Comparison of ENCODE assay signal across 9 cellular contexts in the genomic region with DNA sequence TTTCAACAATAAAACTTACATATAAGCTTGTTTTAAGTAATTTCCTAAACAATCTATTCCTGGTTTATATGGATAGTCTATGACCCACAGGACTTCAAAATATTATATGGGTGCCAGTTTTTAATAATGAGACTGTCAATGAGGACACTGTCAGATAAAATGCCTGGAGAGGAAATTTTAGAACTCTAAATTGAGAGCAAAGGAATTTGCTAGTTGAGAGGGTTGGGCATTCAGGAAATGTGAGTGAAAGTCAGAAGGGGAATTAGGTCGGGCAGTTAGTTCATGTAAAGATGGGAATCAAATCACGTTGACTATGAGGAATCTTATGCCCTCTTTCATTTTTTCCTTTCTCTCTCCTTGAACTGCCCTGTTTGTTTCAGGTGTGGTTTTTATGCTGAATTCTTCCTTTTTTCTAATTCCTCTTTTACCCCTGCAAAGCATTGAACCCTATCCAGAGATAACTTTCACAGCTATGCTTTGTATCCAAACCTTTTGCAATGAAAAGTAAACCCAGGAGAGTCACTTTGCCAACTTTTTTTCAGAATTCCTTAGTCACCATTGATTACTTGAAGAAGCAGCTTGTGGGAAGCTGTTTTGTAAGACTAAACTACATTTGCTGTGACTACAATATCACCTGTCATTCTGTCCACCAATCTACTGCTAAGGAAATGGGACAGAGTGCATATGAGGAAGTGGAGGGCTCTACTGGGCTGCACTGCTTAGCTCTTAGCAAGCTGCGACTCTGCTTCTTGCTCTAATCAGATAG. TPM values are rescaled to one million over a fixed set of nuclear protein-coding genes. Genes with fewer than 3 reads are reported as not detected.
A peak's percentile ranks its signal among the peaks of the same experiment; 100 is the strongest.
DNase-seq lines count a peak whose midpoint lies in the region; FAIRE-seq and TF ChIP-seq lines count a peak whose summit lies in the region.
"Had no signal": no experiment of that assay in that cellular context is flagged by ENCODE, and none has a peak within 500 bp of the region (broad histone marks: within the 10 kb centered on the region; RNA-seq: fewer than 3 reads in every experiment).

No MANE protein-coding gene starts in this region.

- H3K4me2 ChIP-seq in DOHH2 (ENCODE audit: low read length) (peak overlapping the region; percentile 90), endothelial cell of umbilical vein (ENCODE audit: insufficient read depth, low read length) (no peak overlapping the region)

- H3K9me3 ChIP-seq in DOHH2 (ENCODE audit: control insufficient read depth, insufficient read depth, low read length) (no peaks in the 10 kb centered on the region), endothelial cell of umbilical vein (replicated peaks; ENCODE audit: control insufficient read depth, insufficient read depth, low read length) (no peaks in the 10 kb centered on the region)

- intact Hi-C loops in endothelial cell of umbilical vein (cut with micrococcal nuclease), result no loop called here

- peaks cover 3% of the 10 kb centered on the region for H3K27me3 Mint-ChIP-seq in nephron progenitor cell (ENCODE audit: low read depth, poor library complexity)

- no peaks in the 10 kb centered on the region for H3K9me3 Mint-ChIP-seq in nephron progenitor cell

- POLR2A ChIA-PET in endothelial cell of umbilical vein (lab: Charles Lee), result no interaction called here

- dilution Hi-C loops in endothelial cell of umbilical vein (cut with MboI; ENCODE audit: extremely low pct_ligation_motif_present, low sequenced_read_pairs), result no loop called here

- no peak for TF ChIP-seq CTCF in DOHH2 (IDR thresholded peaks at IDR 0.05; ENCODE audit: low read depth, low read length, poor library complexity, severe bottlenecking)
- no peak for TF ChIP-seq CTCF in endothelial cell of umbilical vein (IDR thresholded peaks at IDR 0.05; ENCODE audit: extremely low read depth in 1 of 2, insufficient read depth in 1 of 2, low read depth in 1 of 2, low read length in 2 of 2)
- no peak for TF ChIP-seq CTCF in nephron progenitor cell (IDR thresholded peaks at IDR 0.05)

- H3K79me2 ChIP-seq in DOHH2 (ENCODE audit: control insufficient read depth, low read length) (no peaks in the 10 kb centered on the region), endothelial cell of umbilical vein (ENCODE audit: control insufficient read depth, insufficient read depth, low read length) (no peaks in the 10 kb centered on the region)

- BruUV-seq in endothelial cell of umbilical vein (replicated peaks; lab: Mats Ljungman, UMichigan), result no TSS peak

- no peaks in the 10 kb centered on the region for H3K4me1 Mint-ChIP-seq in nephron progenitor cell

- H2AFZ ChIP-seq in endothelial cell of umbilical vein (ENCODE audit: low read depth, low read length), result no peak overlapping the region

- H4K20me1 ChIP-seq in DOHH2 (ENCODE audit: control insufficient read depth, insufficient read depth, low read depth, low read length) (no peaks in the 10 kb centered on the region), endothelial cell of umbilical vein (replicated peaks; ENCODE audit: control insufficient read depth, extremely low read depth, insufficient read depth, low read length) (no peaks in the 10 kb centered on the region)

- H3K36me3 ChIP-seq in DOHH2 (ENCODE audit: control insufficient read depth, low read length), result peaks cover 22% of the 10 kb centered on the region; the same call in 1 of the 2 replicates
- peaks cover 2 to 3% of the 10 kb centered on the region in 2 experiments for H3K36me3 ChIP-seq in endothelial cell of umbilical vein (ENCODE audit: control insufficient read depth in 2 of 2, extremely low read depth in 1 of 2, insufficient read depth in 2 of 2, low read length in 2 of 2)

- DNase-seq in NAMALWA (ENCODE audit: low spot score) (peak; percentile 53), endothelial cell of umbilical vein (ENCODE audit: low read depth, low spot score) (no peak), nephron progenitor cell (no peak), AG20443 (ENCODE audit: low spot score) (no peak)
- DNase-seq in stimulated activated CD4-positive, alpha-beta T cell treated with anti-CD3 and anti-CD28 coated beads, Interleukin-12 subunit alpha, Interleukin-12 subunit beta, amount 100 ng/mL, for 4 hours, result no peak
- DNase-seq in activated CD4-positive, alpha-beta T cell treated with anti-CD3 and anti-CD28 coated beads for 4 hours, result no peak
- DNase-seq in stimulated activated CD4-positive, alpha-beta T cell treated with anti-CD3 and anti-CD28 coated beads, Interleukin-4, amount 100 ng/mL, for 4 hours, result no peak
- DNase-seq: NK-92 treated with Interleukin-12 subunit alpha and Interleukin-12 subunit beta, amount 100 ng/mL, for 24 hours had no signal

- peaks cover 34% of the 10 kb centered on the region for H3K4me1 ChIP-seq in DOHH2 (ENCODE audit: control insufficient read depth, low read length)
- peaks cover 6% of the 10 kb centered on the region for H3K4me1 ChIP-seq in endothelial cell of umbilical vein (ENCODE audit: control insufficient read depth, extremely low read depth, insufficient read depth, low read length)

- H3K27me3 ChIP-seq in DOHH2 (ENCODE audit: control insufficient read depth, low read length), result no peaks in the 10 kb centered on the region
- H3K27me3 ChIP-seq in endothelial cell of umbilical vein (ENCODE audit: control insufficient read depth in 2 of 2, insufficient read depth in 2 of 2, low read length in 2 of 2), result no peaks in the 10 kb centered on the region

- H3K9me1 ChIP-seq in endothelial cell of umbilical vein (replicated peaks; ENCODE audit: control insufficient read depth, extremely low read depth, insufficient read depth, low read length), result no peaks in the 10 kb centered on the region

- no peaks in the 10 kb centered on the region for H3K9me2 ChIP-seq in DOHH2 (replicated peaks; ENCODE audit: control insufficient read depth, low read length)

- H3K36me3 Mint-ChIP-seq in nephron progenitor cell (ENCODE audit: low read depth), result peaks cover 25% of the 10 kb centered on the region

- CTCF ChIA-PET in endothelial cell of umbilical vein (lab: Charles Lee), result interaction anchor here (0.6 kb wide), 2 partner anchors 9 to 85 kb away, joined by 3 read pairs; no protein-coding TSS in a partner anchor

- no peak for TF ChIP-seq POLR2A in endothelial cell of umbilical vein (IDR thresholded peaks at IDR 0.05; ENCODE audit: low read depth, low read length)

- H3K4me3 ChIP-seq in DOHH2 (ENCODE audit: low read length), result peak overlapping the region; percentile 61
- H3K4me3 ChIP-seq in endothelial cell of umbilical vein (replicated peaks in 1 of 3; ENCODE audit: insufficient read depth in 1 of 3, low read depth in 1 of 3, low read length in 3 of 3), result no peak overlapping the region

- peak; percentile 64 for FAIRE-seq in endothelial cell of umbilical vein (lab: Jason Lieb, UNC)

- no peak overlapping the region for H3K4me3 Mint-ChIP-seq in nephron progenitor cell

- H3K9ac ChIP-seq in endothelial cell of umbilical vein (replicated peaks; ENCODE audit: extremely low read depth, insufficient read depth, low read length), result no peak overlapping the region

- H3K27ac Mint-ChIP-seq in nephron progenitor cell, result peak overlapping the region; percentile 49

- peaks cover 11% of the 10 kb centered on the region for H3F3A ChIP-seq in DOHH2 (ENCODE audit: control insufficient read depth, insufficient read depth)

- H3K27ac ChIP-seq in DOHH2 (ENCODE audit: low read depth, low read length), result peak overlapping the region; percentile 71
- H3K27ac ChIP-seq in endothelial cell of umbilical vein (ENCODE audit: insufficient read depth, low read depth, low read length), result no peak overlapping the region

TF ChIP-seq in endothelial cell of umbilical vein, 7 proteins besides CTCF, POLR2A, EP300 and RAD21:
- no peak for TF ChIP-seq JUN (IDR thresholded peaks at IDR 0.05; ENCODE audit: borderline replicate concordance, insufficient read depth, insufficient read length, low read depth)
- TF ChIP-seq EZH2 (IDR thresholded peaks at IDR 0.05; ENCODE audit: borderline replicate concordance, low read depth, low read length, severe bottlenecking), result no peak
- no peak for TF ChIP-seq MYC (IDR thresholded peaks at IDR 0.05; ENCODE audit: low read depth, low read length)

RNA-seq across cellular contexts. Expression of a gene that starts 27.8 kb away (rescaled TPM):
- 84.4 and 96.2 TPM in 2 replicates for total RNA-seq in endothelial cell of umbilical vein
- 42.4 and 49.1 TPM in 2 replicates for polyA plus RNA-seq in endothelial cell of umbilical vein
- polyA plus RNA-seq in endothelial cell of umbilical vein (2011; cell fraction: cytosol; rRNA removed), result 64.4 and 66.5 TPM in 2 replicates
- polyA plus RNA-seq in endothelial cell of umbilical vein (2011; cell fraction: nucleus; rRNA removed), result 19.9 and 23.1 TPM in 2 replicates
- 70.6 and 74.9 TPM in 2 replicates for polyA plus RNA-seq in endothelial cell of umbilical vein (2012)
- 94.9 and 103 TPM in 2 replicates for polyA minus RNA-seq in endothelial cell of umbilical vein
- polyA minus RNA-seq in endothelial cell of umbilical vein (2011; cell fraction: cytosol; rRNA and poly(A)+ RNA removed), result 113 TPM
- 13.5 and 17.8 TPM in 2 replicates for polyA minus RNA-seq in endothelial cell of umbilical vein (2011; cell fraction: nucleus; rRNA and poly(A)+ RNA removed)

RNA-seq across cellular contexts. Expression of a gene that starts 28.3 kb away (rescaled TPM):
- not detected in 2 replicates for total RNA-seq in endothelial cell of umbilical vein
- not detected in 2 replicates for polyA plus RNA-seq in endothelial cell of umbilical vein
- polyA plus RNA-seq in endothelial cell of umbilical vein (2011; cell fraction: cytosol; rRNA removed), result not detected in 2 replicates
- polyA plus RNA-seq in endothelial cell of umbilical vein (2011; cell fraction: nucleus; rRNA removed), result not detected in 2 replicates
- polyA plus RNA-seq in endothelial cell of umbilical vein (2012), result not detected in 2 replicates
- polyA minus RNA-seq in endothelial cell of umbilical vein, result not detected in 2 replicates
- not detected for polyA minus RNA-seq in endothelial cell of umbilical vein (2011; cell fraction: cytosol; rRNA and poly(A)+ RNA removed)
- not detected in 2 replicates for polyA minus RNA-seq in endothelial cell of umbilical vein (2011; cell fraction: nucleus; rRNA and poly(A)+ RNA removed)
